35 cellular contexts compared by ENCODE assay signal in the genomic region with DNA sequence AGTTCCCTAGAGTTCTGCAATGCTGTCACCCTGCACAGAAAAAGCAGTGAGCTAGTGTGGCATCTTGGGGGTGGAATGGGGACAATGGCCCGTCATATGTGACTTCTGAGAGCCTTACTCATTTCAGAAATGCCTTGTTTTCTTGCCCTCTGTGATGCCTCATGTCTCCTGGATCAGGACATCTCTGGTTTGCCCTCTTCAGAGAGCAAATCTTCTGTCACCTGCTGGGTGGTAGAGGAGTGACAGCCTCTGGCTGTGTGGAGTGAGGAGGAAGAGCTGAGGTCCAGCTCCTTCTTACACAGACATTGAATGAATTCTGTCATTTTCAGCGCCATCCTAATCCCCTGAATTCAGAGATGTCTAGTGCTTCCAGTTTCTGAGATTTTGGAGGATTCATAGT. TPM values are rescaled to one million over a fixed set of nuclear protein-coding genes. Genes with fewer than 3 reads are reported as not detected.
DNase-seq lines count a peak whose midpoint lies in the region; ATAC-seq, FAIRE-seq and TF ChIP-seq lines count a peak whose summit lies in the region.
"Had no signal": no experiment of that assay in that cellular context is flagged by ENCODE, and none has a peak within 500 bp of the region (broad histone marks: within the 10 kb centered on the region; RNA-seq: fewer than 3 reads in every experiment).

No MANE protein-coding gene starts in this region.

- H3K79me2 ChIP-seq in H9 (ENCODE audit: insufficient read depth, low read length) (no peaks in the 10 kb centered on the region), K562 (ENCODE audit: control insufficient read depth, insufficient read depth, low read length) (no peaks in the 10 kb centered on the region)

- TF ChIP-seq EP300 in K562 (IDR thresholded peaks at IDR 0.05; ENCODE audit: low read length) = no peak

- H3T11ph ChIP-seq in H9 (ENCODE audit: low read length) = no peak overlapping the region

- no CpG with 5 or more reads among the region's 2 CpGs for WGBS in H9 (ENCODE audit: extremely low coverage, insufficient read length, low lambda C conversion rate)
- 77% methylated on average over 2 of the region's 2 CpGs for WGBS in K562 (ENCODE audit: insufficient coverage, low coverage, missing lambda C conversion rate)

- no peak overlapping the region for H2BK12ac ChIP-seq in H9 (ENCODE audit: insufficient read length, low read depth, low read length)

- no peaks in the 10 kb centered on the region for H3K9me1 ChIP-seq in K562 (ENCODE audit: control insufficient read depth, insufficient read depth, low read length)

- no peak overlapping the region for H3K18ac ChIP-seq in H9 (ENCODE audit: insufficient read length, low read depth, low read length)

- 0 out of 3 replicates have a peak, but pooled peaks have one; percentile 31 for ATAC-seq in K562
- ATAC-seq in stimulated activated memory B cell treated with anti-CD40 and anti-IgM and Interleukin-4, amounts not matched to agents 10 μg/mL and 1 μg/mL and 100 μg/mL, for 72 hours = peak; percentile 43
- ATAC-seq in HG03520 (IDR thresholded peaks at IDR 0.05; ENCODE audit: unreplicated experiment) = no peak
- ATAC-seq in HG02981 (IDR thresholded peaks at IDR 0.05; ENCODE audit: unreplicated experiment) = no peak
- ATAC-seq: A549; activated CD8-positive, alpha-beta memory T cell treated with anti-CD3 and anti-CD28 coated beads, Interleukin-2, amount 10 ng/mL, durations not matched to agents 7 days and 5 days; activated naive CD8-positive, alpha-beta T cell treated with anti-CD3 and anti-CD28 coated beads, Interleukin-2, amount 50 U/mL, for 24 hours; activated T-cell treated with anti-CD3 and anti-CD28 coated beads, Interleukin-2, amount 50 U/mL, for 4 hours; pancreas had no signal

- H3K4me2 ChIP-seq in H9 (ENCODE audit: insufficient read depth, insufficient read length, low read length) (no peak overlapping the region), K562 (ENCODE audit: insufficient read depth, low read length) (no peak overlapping the region)
- H3K4me2 ChIP-seq: A549, PC-9, smooth muscle cell had no signal

- H3K4me1 ChIP-seq in H9 (ENCODE audit: insufficient read depth, low read length) (no peaks in the 10 kb centered on the region), K562 (replicated peaks in 1 of 2; ENCODE audit: control insufficient read depth in 2 of 2, insufficient read depth in 2 of 2, low read length in 2 of 2) (peaks cover 3 to 14% of the 10 kb centered on the region in 2 experiments; a peak in 3 of 5 replicates)
- H3K4me1 ChIP-seq: colonic mucosa, pancreas, transverse colon had no signal

- no TSS peak for BruUV-seq in K562 (replicated peaks; lab: Mats Ljungman, UMichigan)

- H3K79me1 ChIP-seq in H9 (ENCODE audit: insufficient read depth, low read depth, low read length, poor library complexity, severe bottlenecking) = no peaks in the 10 kb centered on the region

- DNase-seq in activated CD4-positive, alpha-beta T cell treated with anti-CD3 and anti-CD28 coated beads for 48 hours = peak; percentile 4
- DNase-seq in activated CD4-positive, alpha-beta T cell treated with anti-CD3 and anti-CD28 coated beads, Interleukin-2, amount 10 ng/mL, durations not matched to agents 24 days and 14 days = no peak
- DNase-seq in H9 (no peak), K562 (ENCODE audit: extremely low read depth in 1 of 4, low spot score in 3 of 4) (no peak), NCI-H510A (lab: John Stamatoyannopoulos, UW) (no peak)
- DNase-seq: activated CD4-positive, alpha-beta T cell treated with anti-CD3 and anti-CD28 coated beads, Interleukin-2, amount 10 ng/mL, durations not matched to agents 7 days and 5 days; activated CD8-positive, alpha-beta memory T cell treated with anti-CD3 and anti-CD28 coated beads, Interleukin-2, amount 10 ng/mL, durations not matched to agents 7 days and 5 days; activated naive CD4-positive, alpha-beta T cell; activated naive CD8-positive, alpha-beta T cell treated with anti-CD3 and anti-CD28 coated beads, Interleukin-2, amount 50 U/mL, for 24 hours; activated T-cell treated with anti-CD3 and anti-CD28 coated beads, Interleukin-2, amount 50 U/mL, for 4 hours; AML-193; CD4-positive, alpha-beta T cell; colonic mucosa; effector CD4-positive, alpha-beta T cell; hippocampal formation; immature natural killer cell; NCI-H1105; NCI-H2029; NCI-H526; NK-92 treated with Interleukin-12 subunit alpha and Interleukin-12 subunit beta, amount 100 ng/mL, for 24 hours; pancreas; PC-9; Right ventricle myocardium superior; stimulated activated CD4-positive, alpha-beta T cell treated with anti-CD3 and anti-CD28 coated beads, Interleukin-1b, Interleukin-23, amount 100 ng/mL, for 48 hours; transverse colon had no signal

- no peak overlapping the region for H3K14ac ChIP-seq in H9 (ENCODE audit: insufficient read depth, low read length)

- H3K4ac ChIP-seq in H9 (ENCODE audit: low read depth, low read length) = no peak overlapping the region

- no peaks in the 10 kb centered on the region for H3K9me3 Mint-ChIP-seq in activated CD4-positive, alpha-beta T cell treated with anti-CD3 and anti-CD28 coated beads, Interleukin-2, amount 10 ng/mL, durations not matched to agents 24 days and 14 days
- no peaks in the 10 kb centered on the region for H3K9me3 Mint-ChIP-seq in H9
- H3K9me3 Mint-ChIP-seq in stimulated activated memory B cell treated with anti-CD40 and anti-IgM and Interleukin-4, amounts not matched to agents 10 μg/mL and 1 μg/mL and 100 μg/mL, for 72 hours = no peaks in the 10 kb centered on the region
- H3K9me3 Mint-ChIP-seq: activated CD4-positive, alpha-beta T cell treated with anti-CD3 and anti-CD28 coated beads, Interleukin-2, amount 10 ng/mL, durations not matched to agents 7 days and 5 days; activated naive CD8-positive, alpha-beta T cell treated with anti-CD3 and anti-CD28 coated beads, Interleukin-2, amount 50 U/mL, for 24 hours; activated T-cell treated with anti-CD3 and anti-CD28 coated beads, Interleukin-2, amount 50 U/mL, for 4 hours; CD4-positive, alpha-beta T cell; immature natural killer cell; T-helper 2 cell treated with Interferon-gamma antibody and Interleukin-4, amounts not matched to agents 5 μg/mL and 100 μg/mL, for 36 hours had no signal

- H4K91ac ChIP-seq in H9 (ENCODE audit: insufficient read length, low read depth, low read length) = no peak overlapping the region

- no peak overlapping the region for H2BK5ac ChIP-seq in H9 (ENCODE audit: insufficient read length, low read length)

- POLR2A ChIA-PET in K562 (lab: Yijun Ruan, JAX) = interaction anchor here (0.6 kb wide), 1 partner anchor 75 kb away, joined by 4 read pairs; no protein-coding TSS in a partner anchor

- TF ChIP-seq POLR2A in K562 (conservative IDR thresholded peaks at IDR 0.05) = no peak

- no peaks in the 10 kb centered on the region for H3K23me2 ChIP-seq in H9 (ENCODE audit: insufficient read length, low read depth, low read length, poor library complexity, severe bottlenecking)

- TF ChIP-seq RAD21 in K562 (CRISPR knock-in tag; conservative IDR thresholded peaks at IDR 0.05 in 1 of 2, IDR thresholded peaks at IDR 0.05 in 1 of 2) = no peak

- H3K36me3 ChIP-seq in K562 (ENCODE audit: control insufficient read depth, insufficient read depth, low read length) = no peaks in the 10 kb centered on the region
- H3K36me3 ChIP-seq: cardiac muscle cell, colonic mucosa, pancreas, transverse colon had no signal

- H4K5ac ChIP-seq in H9 (ENCODE audit: insufficient read length, low read depth, low read length) = no peak overlapping the region

- H2AFZ ChIP-seq in H9 (ENCODE audit: low read length) (no peak overlapping the region), K562 (ENCODE audit: low read depth, low read length) (0 out of 2 replicates have a peak overlapping the region, but pooled peaks have one; percentile 55)
- H2AFZ ChIP-seq: PC-9 had no signal

- H3K27ac ChIP-seq in H9 (ENCODE audit: insufficient read length, low read depth, low read length) (no peak overlapping the region), K562 (ENCODE audit: extremely low read depth, low read depth, low read length) (no peak overlapping the region; the same call in 2 of the 3 replicates)
- H3K27ac ChIP-seq: A549, cardiac muscle cell, colonic mucosa, epithelial cell of prostate, pancreas, PC-9, transverse colon had no signal

- no peak overlapping the region for H2BK20ac ChIP-seq in H9 (ENCODE audit: low read depth, low read length, poor library complexity, severe bottlenecking)

- H3K4me3 ChIP-seq in K562 = no peak overlapping the region
- H3K4me3 ChIP-seq: A549, cardiac muscle cell, colonic mucosa, pancreas, PC-9, smooth muscle cell, transverse colon had no signal

- H3K23ac ChIP-seq in H9 (ENCODE audit: insufficient read length, low read depth, low read length) = no peak overlapping the region

- H3K36me3 Mint-ChIP-seq in activated CD4-positive, alpha-beta T cell treated with anti-CD3 and anti-CD28 coated beads, Interleukin-2, amount 10 ng/mL, durations not matched to agents 24 days and 14 days (ENCODE audit: low read depth) = no peaks in the 10 kb centered on the region
- no peaks in the 10 kb centered on the region for H3K36me3 Mint-ChIP-seq in H9 (ENCODE audit: insufficient read depth in 1 of 3, low read depth in 3 of 3)
- no peaks in the 10 kb centered on the region for H3K36me3 Mint-ChIP-seq in stimulated activated memory B cell treated with anti-CD40 and anti-IgM and Interleukin-4, amounts not matched to agents 10 μg/mL and 1 μg/mL and 100 μg/mL, for 72 hours
- H3K36me3 Mint-ChIP-seq: immature natural killer cell, memory B cell had no signal

- H3K4me3 Mint-ChIP-seq in activated CD4-positive, alpha-beta T cell treated with anti-CD3 and anti-CD28 coated beads, Interleukin-2, amount 10 ng/mL, durations not matched to agents 24 days and 14 days = no peak overlapping the region
- no peak overlapping the region for H3K4me3 Mint-ChIP-seq in H9
- H3K4me3 Mint-ChIP-seq in stimulated activated memory B cell treated with anti-CD40 and anti-IgM and Interleukin-4, amounts not matched to agents 10 μg/mL and 1 μg/mL and 100 μg/mL, for 72 hours = no peak overlapping the region
- H3K4me3 Mint-ChIP-seq: activated CD4-positive, alpha-beta T cell treated with anti-CD3 and anti-CD28 coated beads, Interleukin-2, amount 10 ng/mL, durations not matched to agents 7 days and 5 days; activated CD8-positive, alpha-beta memory T cell treated with anti-CD3 and anti-CD28 coated beads, Interleukin-2, amount 10 ng/mL, durations not matched to agents 7 days and 5 days; activated naive CD8-positive, alpha-beta T cell treated with anti-CD3 and anti-CD28 coated beads, Interleukin-2, amount 50 U/mL, for 24 hours; activated T-cell treated with anti-CD3 and anti-CD28 coated beads, Interleukin-2, amount 50 U/mL, for 4 hours; CD4-positive, alpha-beta T cell; immature natural killer cell; memory B cell; T-helper 2 cell treated with Interferon-gamma antibody and Interleukin-4, amounts not matched to agents 5 μg/mL and 100 μg/mL, for 36 hours had no signal

- H2BK120ac ChIP-seq in H9 (ENCODE audit: low read depth, low read length, poor library complexity, severe bottlenecking) = no peak overlapping the region

- CTCF ChIA-PET in K562 (lab: Yijun Ruan, JAX; ENCODE audit: low intra/inter-chr PET ratio) = no interaction called here

- no peak overlapping the region for H2BK15ac ChIP-seq in H9 (ENCODE audit: low read depth, low read length)

- intact Hi-C loops in activated CD4-positive, alpha-beta T cell treated with anti-CD3 and anti-CD28 coated beads, Interleukin-2, amount 10 ng/mL, durations not matched to agents 24 days and 14 days (cut with micrococcal nuclease) = no loop called here
- intact Hi-C loops in K562 (cut with micrococcal nuclease) = no loop called here

- TF ChIP-seq CTCF in H9 (conservative IDR thresholded peaks at IDR 0.05) (peak; percentile 31; the same call in 2 of the 3 replicates), K562 (IDR thresholded peaks at IDR 0.05 in 2 of 3, conservative IDR thresholded peaks at IDR 0.05 in 1 of 3; ENCODE audit: insufficient read depth in 2 of 3, low read depth in 1 of 3, low read length in 3 of 3) (peak in 1 of 3 experiments; percentile 3; a peak in 1 of 6 replicates)

- in situ Hi-C loops in K562 (cut with MboI) = loop anchor here (10.0 kb wide), 1 partner anchor 305 kb away; no protein-coding TSS in a partner anchor

- H3K27ac Mint-ChIP-seq in activated CD4-positive, alpha-beta T cell treated with anti-CD3 and anti-CD28 coated beads, Interleukin-2, amount 10 ng/mL, durations not matched to agents 24 days and 14 days = no peak overlapping the region
- H3K27ac Mint-ChIP-seq in H9 = peak overlapping the region in 1 of 3 experiments; percentile 87; a peak in 2 of 7 replicates
- H3K27ac Mint-ChIP-seq in stimulated activated memory B cell treated with anti-CD40 and anti-IgM and Interleukin-4, amounts not matched to agents 10 μg/mL and 1 μg/mL and 100 μg/mL, for 72 hours = no peak overlapping the region
- H3K27ac Mint-ChIP-seq: activated CD4-positive, alpha-beta T cell treated with anti-CD3 and anti-CD28 coated beads, Interleukin-2, amount 10 ng/mL, durations not matched to agents 7 days and 5 days; activated CD8-positive, alpha-beta memory T cell treated with anti-CD3 and anti-CD28 coated beads, Interleukin-2, amount 10 ng/mL, durations not matched to agents 7 days and 5 days; activated naive CD8-positive, alpha-beta T cell treated with anti-CD3 and anti-CD28 coated beads, Interleukin-2, amount 50 U/mL, for 24 hours; CD4-positive, alpha-beta T cell; immature natural killer cell; memory B cell; T-helper 2 cell treated with Interferon-gamma antibody and Interleukin-4, amounts not matched to agents 5 μg/mL and 100 μg/mL, for 36 hours had no signal

- no peak overlapping the region for H4K8ac ChIP-seq in H9 (replicated peaks; ENCODE audit: insufficient read length, low read depth, low read length)

- H2AK5ac ChIP-seq in H9 (ENCODE audit: insufficient read length, low read length) = no peak overlapping the region

- no peak for FAIRE-seq in K562 (lab: Jason Lieb, UNC)
- FAIRE-seq: A549, astrocyte, pancreas had no signal

- peaks cover 5% of the 10 kb centered on the region for H3K4me1 Mint-ChIP-seq in activated CD4-positive, alpha-beta T cell treated with anti-CD3 and anti-CD28 coated beads, Interleukin-2, amount 10 ng/mL, durations not matched to agents 24 days and 14 days
- peaks cover 0 to 5% of the 10 kb centered on the region in 2 experiments; a peak in 2 of 4 replicates for H3K4me1 Mint-ChIP-seq in H9
- H3K4me1 Mint-ChIP-seq in stimulated activated memory B cell treated with anti-CD40 and anti-IgM and Interleukin-4, amounts not matched to agents 10 μg/mL and 1 μg/mL and 100 μg/mL, for 72 hours = no peaks in the 10 kb centered on the region
- H3K4me1 Mint-ChIP-seq: activated CD4-positive, alpha-beta T cell treated with anti-CD3 and anti-CD28 coated beads, Interleukin-2, amount 10 ng/mL, durations not matched to agents 7 days and 5 days; immature natural killer cell; memory B cell had no signal

- H3K9me3 ChIP-seq in H9 (ENCODE audit: control insufficient read depth, low read depth, low read length) = no peaks in the 10 kb centered on the region
- no peaks in the 10 kb centered on the region for H3K9me3 ChIP-seq in K562 (replicated peaks; ENCODE audit: control insufficient read depth, insufficient read depth, low read depth, low read length)
- H3K9me3 ChIP-seq: A549, colonic mucosa, pancreas, transverse colon had no signal

- no peak overlapping the region for H3K56ac ChIP-seq in H9 (ENCODE audit: insufficient read length, low read depth, low read length)

- H3K27me3 ChIP-seq in H9 (ENCODE audit: insufficient read depth, low read length) = no peaks in the 10 kb centered on the region
- H3K27me3 ChIP-seq in K562 (ENCODE audit: control insufficient read depth in 2 of 2, insufficient read depth in 2 of 2, low read length in 2 of 2) = no peaks in the 10 kb centered on the region
- H3K27me3 ChIP-seq: cardiac muscle cell, colonic mucosa, pancreas, transverse colon had no signal

- H3K27me3 Mint-ChIP-seq in activated CD4-positive, alpha-beta T cell treated with anti-CD3 and anti-CD28 coated beads, Interleukin-2, amount 10 ng/mL, durations not matched to agents 24 days and 14 days = no peaks in the 10 kb centered on the region
- H3K27me3 Mint-ChIP-seq in H9 (ENCODE audit: low read depth) = no peaks in the 10 kb centered on the region
- H3K27me3 Mint-ChIP-seq in stimulated activated memory B cell treated with anti-CD40 and anti-IgM and Interleukin-4, amounts not matched to agents 10 μg/mL and 1 μg/mL and 100 μg/mL, for 72 hours = no peaks in the 10 kb centered on the region
- H3K27me3 Mint-ChIP-seq: activated CD4-positive, alpha-beta T cell treated with anti-CD3 and anti-CD28 coated beads, Interleukin-2, amount 10 ng/mL, durations not matched to agents 7 days and 5 days; CD4-positive, alpha-beta T cell; memory B cell had no signal

- H3K9ac ChIP-seq in H9 (ENCODE audit: extremely low read depth, insufficient read length, low read length) = no peak overlapping the region
- no peak overlapping the region for H3K9ac ChIP-seq in K562 (ENCODE audit: insufficient read depth in 1 of 2, low read depth in 2 of 2, low read length in 2 of 2)

- H4K20me1 ChIP-seq in H9 (ENCODE audit: control insufficient read depth, insufficient read depth, insufficient read length) (no peaks in the 10 kb centered on the region), K562 (replicated peaks; ENCODE audit: control insufficient read depth, insufficient read depth, low read length) (no peaks in the 10 kb centered on the region)

RNA-seq across cellular contexts. Expression of gene PHLPP1, which starts 55.6 kb away (rescaled TPM):
- 12.3 and 14.3 TPM in 2 replicates for total RNA-seq in activated CD4-positive, alpha-beta T cell treated with anti-CD3 and anti-CD28 coated beads, Interleukin-2, amount 10 ng/mL, durations not matched to agents 24 days and 14 days
- total RNA-seq in H9 (2021) = 38.8 and 39.9 TPM in 2 replicates
- 30.9 and 39.4 TPM in 2 replicates for total RNA-seq in K562 (2011; cell fraction: chromatin; rRNA removed; ENCODE audit: low replicate concordance)
- 13.0 and 15.7 TPM in 2 replicates for total RNA-seq in K562 (2011; cell fraction: nucleolus; rRNA removed)
- 12.4 and 12.5 TPM in 2 replicates for total RNA-seq in K562 (2011; cell fraction: nucleoplasm; rRNA removed)
- 4.9 and 5.8 TPM in 2 replicates for total RNA-seq in K562 (2014; rRNA removed)
- total RNA-seq in K562 (2014; rRNA removed; fragmentation: Illumina TruSeq; extraction: Trizol) = 4.5 and 4.6 TPM in 2 replicates
- 4.5 and 5.9 TPM in 2 replicates for total RNA-seq in K562 (2015; rRNA removed; fragmentation: Illumina TruSeq; extraction: Trizol)
- total RNA-seq in K562 (2021) = 7.6 and 9.0 TPM in 2 replicates
- polyA plus RNA-seq in K562 (2011; rRNA removed) = 3.4 and 6.0 TPM in 2 replicates
- 3.4 and 4.6 TPM in 2 replicates for polyA plus RNA-seq in K562 (2011; cell fraction: cytosol; rRNA removed)
- polyA plus RNA-seq in K562 (2011; cell fraction: nucleus; rRNA removed) = 5.6 and 7.3 TPM in 2 replicates
- 5.3 and 5.6 TPM in 2 replicates for polyA plus RNA-seq in K562 (2012)
- 4.8 and 7.2 TPM in 2 replicates for polyA plus RNA-seq in K562 (2014; fragmentation: Illumina TruSeq; extraction: Trizol)
- under 1 TPM; 0.56 TPM for polyA plus RNA-seq in K562 (2014; fragmentation: Nextera tagmentation; extraction: Ambion mirVana)
- polyA plus RNA-seq in K562 (2014; rRNA removed) = 2.6 and 2.8 TPM in 2 replicates
- 20.7 and 42.8 TPM in 2 replicates for polyA minus RNA-seq in K562 (2011; rRNA and poly(A)+ RNA removed)
- polyA minus RNA-seq in K562 (2011; cell fraction: cytosol; rRNA and poly(A)+ RNA removed) = 11.4 and 14.5 TPM in 2 replicates
- 10.1 and 27.2 TPM in 2 replicates for polyA minus RNA-seq in K562 (2011; cell fraction: nucleus; rRNA and poly(A)+ RNA removed)

Comparison
In these comparisons a context has a peak if more than half of its experiments do, and no peak if none do; other contexts are left out.
1. ATAC-seq: peak in K562 (single experiment) and stimulated activated memory B cell treated with anti-CD40 and anti-IgM and Interleukin-4, amounts not matched to agents 10 μg/mL and 1 μg/mL and 100 μg/mL, for 72 hours (single experiment); none in HG03520 (single experiment) and HG02981 (single experiment).